In the genomic region with DNA sequence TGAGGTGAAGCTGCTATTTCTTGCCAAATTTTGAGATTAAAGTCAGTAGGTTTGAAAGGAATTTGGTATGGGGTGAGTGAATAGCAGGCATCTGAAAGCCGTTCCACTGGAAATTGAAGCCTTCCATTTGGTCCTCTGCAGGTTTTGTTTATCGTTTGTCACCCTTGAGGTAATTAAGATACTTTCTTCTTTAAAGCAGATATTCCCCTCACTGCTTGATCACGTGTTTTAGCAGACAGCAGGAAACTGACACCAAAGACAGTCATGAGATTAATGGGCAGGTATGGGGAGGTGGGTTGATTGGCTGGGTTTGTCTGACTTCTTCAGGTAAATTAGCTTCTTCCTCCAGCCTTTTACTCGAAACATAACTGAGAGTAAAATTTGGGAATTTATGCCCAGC, we compare ENCODE assay signal across 16 cellular contexts.
DNase-seq lines count a peak whose midpoint lies in the region; ATAC-seq lines count a peak whose summit lies in the region.
"Had no signal": no experiment of that assay in that cellular context is flagged by ENCODE, and none has a peak within 500 bp of the region (broad histone marks: within the 10 kb centered on the region; RNA-seq: fewer than 3 reads in every experiment).

No MANE protein-coding gene starts in this region.

- H3K4me1 Mint-ChIP-seq in T-helper 2 cell treated with Interferon-gamma antibody and Interleukin-4, amounts not matched to agents 5 μg/mL and 100 μg/mL, for 36 hours (ENCODE audit: low read depth) = peaks cover 58% of the 10 kb centered on the region

- H3K27me3 Mint-ChIP-seq in T-helper 2 cell treated with Interferon-gamma antibody and Interleukin-4, amounts not matched to agents 5 μg/mL and 100 μg/mL, for 36 hours (ENCODE audit: low read depth) = no peaks in the 10 kb centered on the region
- H3K27me3 Mint-ChIP-seq: activated B cell treated with CpG ODN at 0.5 μM for 24 hours had no signal

- H3K27ac Mint-ChIP-seq in T-helper 2 cell treated with Interferon-gamma antibody and Interleukin-4, amounts not matched to agents 5 μg/mL and 100 μg/mL, for 36 hours = no peak overlapping the region
- H3K27ac Mint-ChIP-seq: activated B cell treated with CpG ODN at 0.5 μM for 24 hours had no signal

- peak; percentile 38 for DNase-seq in NCI-H2029 (lab: John Stamatoyannopoulos, UW)
- no peak for DNase-seq in NCI-H2029 treated with DMSO at 0.1 percent for 48 hours (lab: John Stamatoyannopoulos, UW)
- DNase-seq in ELF-1 (ENCODE audit: low read depth, low spot score) = peak; percentile 33
- no peak for DNase-seq in T-helper 2 cell treated with Interferon-gamma antibody and Interleukin-4, amounts not matched to agents 5 μg/mL and 100 μg/mL, for 36 hours (ENCODE audit: low spot score)
- peak; percentile 87 for DNase-seq in left kidney (ENCODE audit: low read depth, low spot score)
- DNase-seq in activated CD4-positive, CD25-positive, alpha-beta regulatory T cell treated with anti-CD3 and anti-CD28 coated beads, Interleukin-2, amount 50 U/mL, for 72 hours = no peak
- DNase-seq in NCI-H510A treated with DMSO at 0.1 percent for 48 hours (lab: John Stamatoyannopoulos, UW) = no peak
- DNase-seq: activated B cell treated with CpG ODN at 0.5 μM for 24 hours; activated effector memory CD4-positive, alpha-beta T cell treated with Interleukin-2 at 50 U/mL for 16 hours; foreskin keratinocyte; IMR-90; mammary epithelial cell; NCI-H1436 treated with DMSO at 0.1 percent for 48 hours; nucleus accumbens; SK-N-SH had no signal

- H3K4me3 Mint-ChIP-seq in T-helper 2 cell treated with Interferon-gamma antibody and Interleukin-4, amounts not matched to agents 5 μg/mL and 100 μg/mL, for 36 hours = peak overlapping the region; percentile 46
- H3K4me3 Mint-ChIP-seq: activated B cell treated with CpG ODN at 0.5 μM for 24 hours had no signal

- H3K9me3 Mint-ChIP-seq in T-helper 2 cell treated with Interferon-gamma antibody and Interleukin-4, amounts not matched to agents 5 μg/mL and 100 μg/mL, for 36 hours = no peaks in the 10 kb centered on the region
- H3K9me3 Mint-ChIP-seq: activated B cell treated with CpG ODN at 0.5 μM for 24 hours had no signal

- ATAC-seq in GM19035 (IDR thresholded peaks at IDR 0.05; ENCODE audit: unreplicated experiment) = no peak
- ATAC-seq: foreskin keratinocyte had no signal

- H3K36me3 Mint-ChIP-seq in T-helper 2 cell treated with Interferon-gamma antibody and Interleukin-4, amounts not matched to agents 5 μg/mL and 100 μg/mL, for 36 hours (ENCODE audit: low read depth) = peaks cover 23% of the 10 kb centered on the region

Comparison
In these comparisons a context has a peak if more than half of its experiments do, and no peak if none do; other contexts are left out.
1. DNase-seq: peak in NCI-H2029 (single experiment), ELF-1 (single experiment) and left kidney (single experiment); none in NCI-H2029 treated with DMSO at 0.1 percent for 48 hours (single experiment), T-helper 2 cell treated with Interferon-gamma antibody and Interleukin-4, amounts not matched to agents 5 μg/mL and 100 μg/mL, for 36 hours (single experiment), activated CD4-positive, CD25-positive, alpha-beta regulatory T cell treated with anti-CD3 and anti-CD28 coated beads, Interleukin-2, amount 50 U/mL, for 72 hours (single experiment) and NCI-H510A treated with DMSO at 0.1 percent for 48 hours (single experiment).